ENCODE assay signal across 8 cellular contexts in genomic region chr1:211133393-211133840, GRCh38. TPM values are rescaled to one million over a fixed set of nuclear protein-coding genes. Genes with fewer than 3 reads are reported as not detected.
DNase-seq lines count a peak whose midpoint lies in the region; ATAC-seq and TF ChIP-seq lines count a peak whose summit lies in the region.

No MANE protein-coding gene starts in this region.

- H3K27ac ChIP-seq in RWPE2 (ENCODE audit: poor library complexity, severe bottlenecking) (no peak overlapping the region), dorsolateral prefrontal cortex (peak overlapping the region; percentile 66 to 96 (median 89)), lower lobe of right lung (no peak overlapping the region)

- DNase-seq in ACHN (peak; percentile 66), RWPE2 (ENCODE audit: low spot score) (no peak), dorsolateral prefrontal cortex (peak; percentile 24 to 69 (median 47)), lower lobe of right lung (no peak), superior temporal gyrus (ENCODE audit: extremely low spot score) (peak; percentile 60)

- ATAC-seq in GM19438 (IDR thresholded peaks at IDR 0.05; ENCODE audit: low read depth, unreplicated experiment) (peak; percentile 6), RWPE2 (ENCODE audit: low read depth) (no peak), lower lobe of right lung (peak; percentile 27 to 39), GM19351 (IDR thresholded peaks at IDR 0.05; ENCODE audit: unreplicated experiment) (no peak), GM19397 (IDR thresholded peaks at IDR 0.05; ENCODE audit: unreplicated experiment) (no peak)

- intact Hi-C loops in dorsolateral prefrontal cortex (cut with DNase I) (loop anchor here (5.0 to 10.0 kb wide), 5 partner anchors 124 to 771 kb away; partner anchors contain the start of gene RCOR3 (in 1 of the 2)), lower lobe of right lung (cut with DNase I) (loop anchor here (10.0 kb wide), 1 partner anchor 549 kb away; no protein-coding TSS in a partner anchor)

- H3K27me3 ChIP-seq in RWPE2 (ENCODE audit: insufficient read depth, poor library complexity, severe bottlenecking) (peaks cover 17% of the 10 kb centered on the region), dorsolateral prefrontal cortex (peaks cover 0 to 3% (median 0%) of the 10 kb centered on the region in 45 donors), lower lobe of right lung (ENCODE audit: low read depth) (peaks cover 41% of the 10 kb centered on the region)

- in situ Hi-C loops in ACHN (cut with HindIII; ENCODE audit: low pct_ligation_motif_present, low pct_unique_long_range_greater_than_20kb, low sequenced_read_pairs), result loop anchor here (25.0 kb wide), 2 partner anchors 546 to 721 kb away; no protein-coding TSS in a partner anchor

- H3K4me1 ChIP-seq in RWPE2 (ENCODE audit: insufficient read depth, poor library complexity, severe bottlenecking) (no peaks in the 10 kb centered on the region), lower lobe of right lung (peaks cover 8% of the 10 kb centered on the region)

- H3K4me3 ChIP-seq in RWPE2 (ENCODE audit: severe bottlenecking) (peak overlapping the region; percentile 18), dorsolateral prefrontal cortex (peak overlapping the region; percentile 57 to 86 (median 72)), lower lobe of right lung (peak overlapping the region; percentile 54)

- H3K9me3 ChIP-seq in RWPE2 (ENCODE audit: severe bottlenecking) (no peaks in the 10 kb centered on the region), lower lobe of right lung (no peaks in the 10 kb centered on the region)

- no peaks in the 10 kb centered on the region for H3K36me3 ChIP-seq in RWPE2 (ENCODE audit: low read depth)
- no peaks in the 10 kb centered on the region for H3K36me3 ChIP-seq in lower lobe of right lung

- TF ChIP-seq CTCF in RWPE2 (IDR thresholded peaks at IDR 0.05; ENCODE audit: poor library complexity, severe bottlenecking) (no peak), dorsolateral prefrontal cortex (IDR thresholded peaks at IDR 0.05 in 54 of 56, conservative IDR thresholded peaks at IDR 0.05 in 2 of 56; ENCODE audit: low read depth in 1 of 56, partially characterized antibody in 56 of 56) (no peak), lower lobe of right lung (IDR thresholded peaks at IDR 0.05) (no peak)

RNA-seq across cellular contexts. Expression of gene KCNH1, which starts 0.5 kb away (rescaled TPM):
- total RNA-seq in dorsolateral prefrontal cortex, result 100 to 1,000 TPM in 3 of 120 experiments, 10 to 100 TPM in 117; 30.0 to 110 (median 71.5) TPM
- not detected for total RNA-seq in lower lobe of right lung

Comparison
In these comparisons a context has a peak if more than half of its experiments do, and no peak if none do; other contexts are left out.
1. DNase-seq: peak in ACHN (single experiment), dorsolateral prefrontal cortex (10 of 10) and superior temporal gyrus (single experiment); none in RWPE2 (single experiment) and lower lobe of right lung (single experiment).
2. ATAC-seq: peak in GM19438 (single experiment) and lower lobe of right lung (2 of 2); none in RWPE2 (single experiment), GM19351 (single experiment) and GM19397 (single experiment).
3. H3K27ac ChIP-seq: peak in dorsolateral prefrontal cortex (59 of 59); none in RWPE2 (single experiment) and lower lobe of right lung (single experiment).
4. H3K4me3 ChIP-seq: peak in every context shown above with its lines; median percentile 72 in dorsolateral prefrontal cortex; 54 in lower lobe of right lung; 18 in RWPE2.
5. RNA of gene KCNH1, which starts 0.5 kb away (total RNA-seq): 30.0 to 110 TPM in dorsolateral prefrontal cortex; not detected in lower lobe of right lung (single experiment); every median in the first group is over 10 times any median in the second.